Comparison of ENCODE assay signal across 8 cellular contexts in genomic region chr16:30787613-30788378, GRCh38. TPM values are rescaled to one million over a fixed set of nuclear protein-coding genes. Genes with fewer than 3 reads are reported as not detected.
DNase-seq lines count a peak whose midpoint lies in the region; ATAC-seq and TF ChIP-seq lines count a peak whose summit lies in the region.

No MANE protein-coding gene starts in this region.

- H3K27ac ChIP-seq in iPS-20b (ENCODE audit: low read length): peak overlapping the region; percentile 96
- peak overlapping the region in 7 of 8 donors; percentile 75 to 89 (median 85) for H3K27ac ChIP-seq in spleen

- TF ChIP-seq CTCF in HFFc6 (IDR thresholded peaks at IDR 0.05) (no peak), spleen (IDR thresholded peaks at IDR 0.05 in 8 of 11, conservative IDR thresholded peaks at IDR 0.05 in 3 of 11) (no peak)

- DNase-seq in HFFc6 (no peak), spleen (no peak), SKM-1 (lab: John Stamatoyannopoulos, UW; ENCODE audit: unreplicated experiment) (no peak)
- DNase-seq in activated naive CD8-positive, alpha-beta T cell treated with anti-CD3 and anti-CD28 coated beads for 36 hours: no peak

- H3K9ac ChIP-seq in iPS-20b (ENCODE audit: low read depth, low read length): peak overlapping the region; percentile 95; the same call in 1 of the 2 replicates

- H3K36me3 Mint-ChIP-seq in HFFc6 (ENCODE audit: low read depth): peaks cover 8% of the 10 kb centered on the region; the same call in 1 of the 2 replicates
- H3K36me3 Mint-ChIP-seq in activated naive CD8-positive, alpha-beta T cell treated with anti-CD3 and anti-CD28 coated beads for 36 hours: peaks cover 6% of the 10 kb centered on the region

- peak overlapping the region; percentile 90 for H3K4me3 Mint-ChIP-seq in HFFc6
- H3K4me3 Mint-ChIP-seq in activated naive CD8-positive, alpha-beta T cell treated with anti-CD3 and anti-CD28 coated beads for 36 hours: peak overlapping the region; percentile 87

- no peaks in the 10 kb centered on the region for H3K9me3 ChIP-seq in iPS-20b (ENCODE audit: insufficient read depth, low read depth, low read length)
- H3K9me3 ChIP-seq in spleen: no peaks in the 10 kb centered on the region

- H3K4me1 Mint-ChIP-seq in HFFc6 (ENCODE audit: low read depth): peaks cover 25% of the 10 kb centered on the region
- peaks cover 20% of the 10 kb centered on the region for H3K4me1 Mint-ChIP-seq in activated naive CD8-positive, alpha-beta T cell treated with anti-CD3 and anti-CD28 coated beads for 36 hours

- 49 to 61% (median 51%) methylated on average over 11 of the region's 11 CpGs for WGBS in spleen, 5 donors

- TF ChIP-seq POLR2A in spleen (IDR thresholded peaks at IDR 0.05): no peak

- H3K4me1 ChIP-seq in iPS-20b (ENCODE audit: insufficient read depth, low read length): peaks cover 5% of the 10 kb centered on the region; the same call in 1 of the 2 replicates
- H3K4me1 ChIP-seq in spleen: peaks cover 0 to 42% (median 26%) of the 10 kb centered on the region in 6 donors

- H3K4me3 ChIP-seq in iPS-20b (ENCODE audit: low read length): peak overlapping the region; percentile 91
- H3K4me3 ChIP-seq in spleen: peak overlapping the region; percentile 65 to 93 (median 78)

- ATAC-seq in GM18861 (IDR thresholded peaks at IDR 0.05; ENCODE audit: unreplicated experiment) (no peak), GM21381 (IDR thresholded peaks at IDR 0.05; ENCODE audit: unreplicated experiment) (no peak), HG03175 (IDR thresholded peaks at IDR 0.05; ENCODE audit: unreplicated experiment) (no peak)

- intact Hi-C loops in spleen (cut with DNase I; ENCODE audit: low total_unique reads): loop anchor here (10.0 kb wide), 1 partner anchor 57 kb away; no protein-coding TSS in a partner anchor

- H3K27me3 Mint-ChIP-seq in HFFc6 (ENCODE audit: insufficient read depth): peaks cover 3% of the 10 kb centered on the region; the same call in 1 of the 2 replicates
- no peaks in the 10 kb centered on the region for H3K27me3 Mint-ChIP-seq in activated naive CD8-positive, alpha-beta T cell treated with anti-CD3 and anti-CD28 coated beads for 36 hours

- H3K9me3 Mint-ChIP-seq in HFFc6: no peaks in the 10 kb centered on the region
- no peaks in the 10 kb centered on the region for H3K9me3 Mint-ChIP-seq in activated naive CD8-positive, alpha-beta T cell treated with anti-CD3 and anti-CD28 coated beads for 36 hours

- peaks cover 12% of the 10 kb centered on the region; the same call in 1 of the 2 replicates for H3K36me3 ChIP-seq in iPS-20b (ENCODE audit: insufficient read depth, low read depth, low read length)
- H3K36me3 ChIP-seq in spleen: peaks cover 0 to 19% (median 11%) of the 10 kb centered on the region in 6 donors

- H3K27me3 ChIP-seq in iPS-20b (ENCODE audit: insufficient read depth, low read length) (0 out of 2 replicates have a peak, but pooled peaks cover under 1% of the 10 kb centered on the region), spleen (replicated peaks in 1 of 7) (peaks cover 0 to 26% (median 0%) of the 10 kb centered on the region in 7 donors)

- H3K27ac Mint-ChIP-seq in HFFc6: peak overlapping the region; percentile 91
- no peak overlapping the region for H3K27ac Mint-ChIP-seq in activated naive CD8-positive, alpha-beta T cell treated with anti-CD3 and anti-CD28 coated beads for 36 hours

RNA-seq across cellular contexts. Expression of gene ZNF629, which starts 0.8 kb away (rescaled TPM):
- total RNA-seq in HFFc6 (2021; fragmentation: NEBNext Ultra II Directional; extraction: Animal tissue kit (Norgen Biotek cat#: 25700)): 10 to 100 TPM; 19.4 to 21.8 (median 21.0) TPM
- total RNA-seq in activated naive CD8-positive, alpha-beta T cell treated with anti-CD3 and anti-CD28 coated beads for 36 hours: 1 to 10 TPM; 5.4 to 5.5 TPM
- 10 to 100 TPM in 5 of 7 donors, 1 to 10 TPM in 2; 7.6 to 13.9 (median 12.5) TPM for total RNA-seq in spleen
- polyA plus RNA-seq in spleen: 1 to 10 TPM; 1.3 to 3.1 (median 1.7) TPM

RNA-seq across cellular contexts. Expression of gene RNF40, which starts 25.7 kb away (rescaled TPM):
- 100 to 1,000 TPM in 5 of 6 experiments, 10 to 100 TPM in 1; 98.2 to 120 (median 104) TPM for total RNA-seq in HFFc6 (2021; fragmentation: NEBNext Ultra II Directional; extraction: Animal tissue kit (Norgen Biotek cat#: 25700))
- total RNA-seq in activated naive CD8-positive, alpha-beta T cell treated with anti-CD3 and anti-CD28 coated beads for 36 hours: 100 to 1,000 TPM in 1 of 2 experiments, 10 to 100 TPM in 1; 95.2 to 107 TPM
- total RNA-seq in spleen: 100 to 1,000 TPM in 2 of 7 donors, 10 to 100 TPM in 5; 65.9 to 111 (median 88.8) TPM
- polyA plus RNA-seq in spleen: 10 to 100 TPM; 38.1 to 63.9 (median 50.0) TPM

RNA-seq across cellular contexts. Expression of gene CFAP119, which starts 25.9 kb away (rescaled TPM):
- 1 to 10 TPM; 4.3 to 7.6 (median 5.1) TPM for total RNA-seq in HFFc6 (2021; fragmentation: NEBNext Ultra II Directional; extraction: Animal tissue kit (Norgen Biotek cat#: 25700))
- total RNA-seq in activated naive CD8-positive, alpha-beta T cell treated with anti-CD3 and anti-CD28 coated beads for 36 hours: 1 to 10 TPM; 3.7 to 6.4 TPM
- 1 to 10 TPM; 3.1 to 7.2 (median 4.1) TPM for total RNA-seq in spleen
- 10 to 100 TPM in 1 of 3 donors, 1 to 10 TPM in 2; 8.2 to 15.5 (median 8.3) TPM for polyA plus RNA-seq in spleen

RNA-seq across cellular contexts. Expression of gene PHKG2, which starts 39.6 kb away (rescaled TPM):
- 10 to 100 TPM; 26.6 to 31.0 (median 27.7) TPM for total RNA-seq in HFFc6 (2021; fragmentation: NEBNext Ultra II Directional; extraction: Animal tissue kit (Norgen Biotek cat#: 25700))
- total RNA-seq in activated naive CD8-positive, alpha-beta T cell treated with anti-CD3 and anti-CD28 coated beads for 36 hours: 10 to 100 TPM; 31.1 to 32.0 TPM
- 10 to 100 TPM; 28.5 to 36.7 (median 34.0) TPM for total RNA-seq in spleen
- 10 to 100 TPM; 30.3 to 51.6 (median 42.8) TPM for polyA plus RNA-seq in spleen
